In the genomic region with DNA sequence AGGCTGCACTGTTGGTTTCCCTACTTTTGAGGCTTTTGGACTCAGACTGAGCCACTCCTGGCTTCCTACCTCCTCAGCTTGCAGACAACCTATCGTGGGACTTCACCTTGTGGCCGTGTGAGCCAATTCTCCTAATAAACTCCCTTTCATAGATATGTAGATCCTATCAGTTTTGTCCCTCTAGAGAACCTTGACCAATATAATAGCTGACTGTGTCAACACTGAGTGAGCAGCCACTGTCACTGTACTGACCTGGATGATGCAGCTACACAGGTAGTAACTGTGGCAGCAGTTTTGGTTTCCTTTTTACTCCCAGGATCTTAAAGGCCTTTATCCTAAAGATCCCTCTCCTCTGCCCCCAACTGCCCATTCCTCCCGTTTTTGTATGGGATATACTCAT, we compare ENCODE assay signal across 20 cellular contexts.
DNase-seq lines count a peak whose midpoint lies in the region; ATAC-seq and TF ChIP-seq lines count a peak whose summit lies in the region.
"Had no signal": no experiment of that assay in that cellular context is flagged by ENCODE, and none has a peak within 500 bp of the region (broad histone marks: within the 10 kb centered on the region; RNA-seq: fewer than 3 reads in every experiment).

No MANE protein-coding gene starts in this region.

- H3K9me3 ChIP-seq in esophagus muscularis mucosa = no peaks in the 10 kb centered on the region
- no peaks in the 10 kb centered on the region for H3K9me3 ChIP-seq in mucosa of descending colon
- H3K9me3 ChIP-seq in ascending aorta = no peaks in the 10 kb centered on the region
- H3K9me3 ChIP-seq: BLaER1, Caco-2, HAP-1 had no signal

- H3K27ac Mint-ChIP-seq in natural killer cell = no peak overlapping the region
- H3K27ac Mint-ChIP-seq: B cell; CD4-positive, CD25-positive, alpha-beta regulatory T cell; CD8-positive, alpha-beta T cell; HFFc6 had no signal

- no peak overlapping the region for H3K4me3 Mint-ChIP-seq in natural killer cell
- H3K4me3 Mint-ChIP-seq: B cell; CD4-positive, CD25-positive, alpha-beta regulatory T cell; CD8-positive, alpha-beta T cell; HFFc6 had no signal

- intact Hi-C loops in esophagus muscularis mucosa (cut with DNase I) (no loop called here), mucosa of descending colon (cut with DNase I, micrococcal nuclease) (no loop called here), natural killer cell (cut with micrococcal nuclease) (no loop called here), ascending aorta (cut with DNase I) (no loop called here)

- H3K27ac ChIP-seq in esophagus muscularis mucosa (replicated peaks in 1 of 4) (no peak overlapping the region), ascending aorta (no peak overlapping the region)
- H3K27ac ChIP-seq: 22Rv1, BLaER1, C4-2B had no signal

- H3K4me3 ChIP-seq in esophagus muscularis mucosa (no peak overlapping the region), mucosa of descending colon (no peak overlapping the region), ascending aorta (no peak overlapping the region)
- H3K4me3 ChIP-seq: BLaER1, HAP-1 had no signal

- TF ChIP-seq EP300 in esophagus muscularis mucosa (IDR thresholded peaks at IDR 0.05) = no peak

- DNase-seq in HT-29 (ENCODE audit: low spot score) = peak; percentile 18
- peak; percentile 53 for DNase-seq in esophagus muscularis mucosa (ENCODE audit: extremely low spot score)
- DNase-seq in left lobe of liver (ENCODE audit: low spot score) = no peak
- DNase-seq in mucosa of descending colon = no peak
- no peak for DNase-seq in natural killer cell
- DNase-seq in epidermal melanocyte (ENCODE audit: insufficient read length, low spot score) = no peak
- DNase-seq in activated CD4-positive, alpha-beta T cell treated with anti-CD3 and anti-CD28 coated beads, Interleukin-2, amount 50 U/mL, for 1 hour = no peak
- no peak for DNase-seq in ascending aorta (ENCODE audit: low spot score in 2 of 2)
- DNase-seq: Caco-2; CD4-positive, CD25-positive, alpha-beta regulatory T cell; CD8-positive, alpha-beta T cell; DMS153; DND-41; GOT3; HFFc6 had no signal

- H3K36me3 ChIP-seq in esophagus muscularis mucosa (no peaks in the 10 kb centered on the region), mucosa of descending colon (ENCODE audit: low read depth) (no peaks in the 10 kb centered on the region), ascending aorta (peaks cover 30 to 43% of the 10 kb centered on the region in 2 donors)
- H3K36me3 ChIP-seq: BLaER1, HAP-1 had no signal

- peak; percentile 50 for ATAC-seq in left lobe of liver
- peak; percentile 60 for ATAC-seq in mucosa of descending colon
- ATAC-seq in natural killer cell = no peak
- ATAC-seq: CD8-positive, alpha-beta T cell had no signal

- H3K4me1 Mint-ChIP-seq in natural killer cell = no peaks in the 10 kb centered on the region
- H3K4me1 Mint-ChIP-seq: B cell had no signal

- H3K4me1 ChIP-seq in esophagus muscularis mucosa = peaks cover 0 to 30% (median 22%) of the 10 kb centered on the region in 4 donors
- H3K4me1 ChIP-seq in mucosa of descending colon (ENCODE audit: low read depth) = no peaks in the 10 kb centered on the region
- H3K4me1 ChIP-seq in ascending aorta = peaks cover 0 to 18% of the 10 kb centered on the region in 2 donors
- H3K4me1 ChIP-seq: BLaER1, Caco-2, HAP-1 had no signal

- TF ChIP-seq CTCF in esophagus muscularis mucosa (IDR thresholded peaks at IDR 0.05) (no peak), mucosa of descending colon (IDR thresholded peaks at IDR 0.05) (no peak), natural killer cell (IDR thresholded peaks at IDR 0.05) (no peak), ascending aorta (IDR thresholded peaks at IDR 0.05) (no peak)

- WGBS in esophagus muscularis mucosa = 77% methylated on average over 3 of the region's 3 CpGs

- H3K27me3 Mint-ChIP-seq in natural killer cell (ENCODE audit: low read depth in 2 of 2) = peaks cover 19 to 45% of the 10 kb centered on the region in 2 donors

- TF ChIP-seq POLR2A in esophagus muscularis mucosa (IDR thresholded peaks at IDR 0.05; ENCODE audit: low read depth) = no peak

- peaks cover 5% of the 10 kb centered on the region for H3K36me3 Mint-ChIP-seq in natural killer cell
- H3K36me3 Mint-ChIP-seq: CD4-positive, CD25-positive, alpha-beta regulatory T cell; CD8-positive, alpha-beta T cell had no signal

- H3K9me3 Mint-ChIP-seq in natural killer cell = no peaks in the 10 kb centered on the region
- H3K9me3 Mint-ChIP-seq: CD8-positive, alpha-beta T cell had no signal

- H3K27me3 ChIP-seq in esophagus muscularis mucosa = no peaks in the 10 kb centered on the region
- H3K27me3 ChIP-seq in ascending aorta = no peaks in the 10 kb centered on the region
- H3K27me3 ChIP-seq: BLaER1 had no signal

Comparison
In these comparisons a context has a peak if more than half of its experiments do, and no peak if none do; other contexts are left out.
1. DNase-seq: peak in HT-29 (single experiment) and esophagus muscularis mucosa (single experiment); none in left lobe of liver (single experiment), mucosa of descending colon (0 of 3), natural killer cell (single experiment), epidermal melanocyte (single experiment), activated CD4-positive, alpha-beta T cell treated with anti-CD3 and anti-CD28 coated beads, Interleukin-2, amount 50 U/mL, for 1 hour (single experiment) and ascending aorta (0 of 2).
2. ATAC-seq: peak in left lobe of liver (single experiment) and mucosa of descending colon (single experiment); none in natural killer cell (0 of 3).